8 cellular contexts compared by ENCODE assay signal in the genomic region with DNA sequence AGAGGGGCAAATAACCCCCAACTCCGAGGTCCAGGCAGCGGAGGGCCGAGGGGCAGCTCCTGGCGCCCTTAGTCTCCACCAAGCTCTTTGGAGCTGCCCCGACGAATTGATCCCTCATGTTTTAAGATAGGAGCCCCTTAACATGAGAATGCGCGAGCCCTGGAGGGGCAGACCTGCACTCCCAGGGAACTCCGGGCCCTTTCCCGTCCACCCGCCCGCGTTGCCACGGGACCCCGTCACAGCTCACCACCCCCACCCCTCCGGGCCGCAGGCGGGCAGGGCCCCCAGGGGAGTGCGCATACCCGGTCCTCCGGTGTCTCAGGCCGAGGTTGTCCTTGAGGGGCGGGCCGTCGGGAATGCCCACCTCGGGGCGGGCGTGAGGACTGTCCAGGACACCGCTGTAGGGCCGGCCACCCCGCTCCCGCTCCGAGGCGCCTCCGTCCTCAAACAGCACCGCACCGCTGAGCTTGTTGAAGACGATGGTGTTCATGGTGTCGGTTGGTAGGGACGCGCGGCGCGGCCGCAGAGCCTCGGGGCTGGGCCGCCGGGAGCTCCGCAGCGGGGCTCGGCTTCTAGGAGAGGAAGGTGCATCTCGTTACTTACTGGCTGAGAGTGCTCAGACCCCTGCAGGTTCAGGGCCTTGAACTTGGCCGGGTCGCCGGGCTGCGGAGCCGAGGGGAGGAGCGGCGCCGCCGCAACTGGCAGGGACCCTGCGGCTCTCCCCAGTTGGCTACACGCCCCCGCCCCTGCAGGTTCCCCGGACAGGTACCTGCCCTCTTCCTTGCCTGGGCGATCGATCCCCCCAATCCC. TPM values are rescaled to one million over a fixed set of nuclear protein-coding genes. Genes with fewer than 3 reads are reported as not detected.
DNase-seq lines count a peak whose midpoint lies in the region; ATAC-seq and TF ChIP-seq lines count a peak whose summit lies in the region.

No MANE protein-coding gene starts in this region.

- peaks cover 63% of the 10 kb centered on the region for H3K27me3 ChIP-seq in adrenal gland

- peak; percentile 26 for DNase-seq in NB4 (ENCODE audit: low read depth)
- peak in 6 of 7 donors; percentile 28 to 49 (median 33) for DNase-seq in adrenal gland
- no peak for DNase-seq in skeletal muscle cell (ENCODE audit: low read depth)
- no peak for DNase-seq in NCI-H69 (lab: John Stamatoyannopoulos, UW)

- intact Hi-C loops in adrenal gland (cut with DNase I): loop anchor here in 1 of 2 donors (5.0 kb wide), 1 partner anchor 434 kb away; no protein-coding TSS in a partner anchor

- ATAC-seq in GM18505 (IDR thresholded peaks at IDR 0.05; ENCODE audit: unreplicated experiment): no peak
- ATAC-seq in activated CD4-positive, CD25-positive, alpha-beta regulatory T cell treated with anti-CD3 and anti-CD28 coated beads, Interleukin-2, amount 50 U/mL, for 24 hours: no peak

- H3K9me3 ChIP-seq in adrenal gland (replicated peaks in 1 of 3): no peaks in the 10 kb centered on the region

- H3K36me3 ChIP-seq in adrenal gland (replicated peaks in 1 of 2): no peaks in the 10 kb centered on the region

- TF ChIP-seq CTCF in C4-2B (conservative IDR thresholded peaks at IDR 0.05): no peak
- TF ChIP-seq CTCF in NB4 (IDR thresholded peaks at IDR 0.05; ENCODE audit: low read depth, low read length): no peak
- no peak for TF ChIP-seq CTCF in adrenal gland (IDR thresholded peaks at IDR 0.05)

- no peak overlapping the region for H3K4me3 ChIP-seq in NB4 (ENCODE audit: low read depth, low read length)
- peak overlapping the region in 2 of 4 donors; percentile 32 to 72 for H3K4me3 ChIP-seq in adrenal gland
- peak overlapping the region; percentile 57 for H3K4me3 ChIP-seq in iPS-11a (ENCODE audit: low read depth, low read length)
- peak overlapping the region; percentile 57 for H3K4me3 ChIP-seq in skeletal muscle cell (ENCODE audit: low read depth, low read length)

- H3K4me1 ChIP-seq in adrenal gland (replicated peaks in 1 of 2): peaks cover 16 to 47% of the 10 kb centered on the region in 2 donors

- H3K27ac ChIP-seq in C4-2B: peak overlapping the region; percentile 67
- H3K27ac ChIP-seq in adrenal gland: peak overlapping the region in 4 of 5 donors; percentile 54 to 93 (median 84)

- TF ChIP-seq POLR2A in NB4 (IDR thresholded peaks at IDR 0.05; ENCODE audit: extremely low read depth, insufficient read length): no peak
- peak in 1 of 2 donors; percentile 8 for TF ChIP-seq POLR2A in adrenal gland (IDR thresholded peaks at IDR 0.05)
- no peak for TF ChIP-seq POLR2A in GM18505 (IDR thresholded peaks at IDR 0.05; ENCODE audit: borderline replicate concordance, extremely low read depth, insufficient read depth, insufficient read length)

- WGBS in adrenal gland, 4 donors: 0 to 1% (median 1%) methylated on average over 7 to 67 of the region's 67 CpGs

RNA-seq across cellular contexts. Expression of a gene that starts 2.5 kb away (rescaled TPM):
- 1 to 10 TPM in 7 of 8 donors, under 1 TPM in 1; 0.88 to 5.4 (median 2.9) TPM for total RNA-seq in adrenal gland
- under 1 TPM; 0.49 to 0.72 (median 0.64) TPM for polyA plus RNA-seq in adrenal gland

Comparison
In these comparisons a context has a peak if more than half of its experiments do, and no peak if none do; other contexts are left out.
1. DNase-seq: peak in NB4 (single experiment) and adrenal gland (6 of 7); none in skeletal muscle cell (single experiment) and NCI-H69 (single experiment).